Comparison of ENCODE assay signal across 30 cellular contexts in genomic region chr16:89085755-89086154, GRCh38.
"Had no signal": no experiment of that assay in that cellular context is flagged by ENCODE, and none has a peak within 500 bp of the region (broad histone marks: within the 10 kb centered on the region; RNA-seq: fewer than 3 reads in every experiment).

No MANE protein-coding gene starts in this region.

- H3K36me3 ChIP-seq: ascending aorta, WERI-Rb-1 had no signal

- H3K4me3 ChIP-seq: ascending aorta had no signal

- DNase-seq: activated CD4-positive, alpha-beta memory T cell treated with anti-CD3 and anti-CD28 coated beads, Interleukin-2, amount 10 ng/mL, durations not matched to agents 7 days and 5 days; activated CD4-positive, alpha-beta T cell treated with anti-CD3 and anti-CD28 coated beads for 1 hour; activated CD4-positive, alpha-beta T cell treated with anti-CD3 and anti-CD28 coated beads for 36 hours; activated CD4-positive, alpha-beta T cell treated with anti-CD3 and anti-CD28 coated beads for 48 hours; activated CD4-positive, alpha-beta T cell treated with anti-CD3 and anti-CD28 coated beads, Interleukin-2, amount 10 ng/mL, durations not matched to agents 7 days and 5 days; activated CD4-positive, alpha-beta T cell treated with anti-CD3 and anti-CD28 coated beads, Interleukin-2, amount 50 U/mL, for 48 hours; activated CD4-positive, CD25-positive, alpha-beta regulatory T cell; activated CD8-positive, alpha-beta memory T cell treated with anti-CD3 and anti-CD28 coated beads for 24 hours; activated CD8-positive, alpha-beta memory T cell treated with anti-CD3 and anti-CD28 coated beads, Interleukin-2, amount 10 ng/mL, durations not matched to agents 7 days and 5 days; activated CD8-positive, alpha-beta memory T cell treated with anti-CD3 and anti-CD28 coated beads, Interleukin-2, amount 50 U/mL, for 48 hours; activated CD8-positive, alpha-beta T cell treated with anti-CD3 and anti-CD28 coated beads, Interleukin-2, amount 10 ng/mL, durations not matched to agents 7 days and 5 days; activated effector memory CD4-positive, alpha-beta T cell treated with Interleukin-2 at 50 U/mL for 16 hours; activated gamma-delta T cell; activated naive CD4-positive, alpha-beta T cell treated with anti-CD3 and anti-CD28 coated beads, Interleukin-2, amount 10 ng/mL, durations not matched to agents 7 days and 5 days; activated naive CD4-positive, alpha-beta T cell treated with Interleukin-2 at 50 U/mL for 16 hours; activated naive CD8-positive, alpha-beta T cell treated with anti-CD3 and anti-CD28 coated beads, Interleukin-2, amount 10 ng/mL, durations not matched to agents 7 days and 5 days; activated naive CD8-positive, alpha-beta T cell treated with anti-CD3 and anti-CD28 coated beads, Interleukin-2, amount 50 U/mL, for 24 hours; activated T-cell treated with anti-CD3 and anti-CD28 coated beads, Interleukin-2, amount 50 U/mL, for 24 hours; activated T-cell treated with anti-CD3 and anti-CD28 coated beads, Interleukin-2, amount 50 U/mL, for 48 hours; amygdala; anterior cingulate cortex; central memory CD4-positive, alpha-beta T cell; T-helper 1 cell; T-helper 2 cell; T-helper 9 cell; WERI-Rb-1 had no signal

- H3K27me3 ChIP-seq: ascending aorta had no signal

- FAIRE-seq: TTC549 had no signal

- ATAC-seq: activated CD4-positive, alpha-beta T cell treated with anti-CD3 and anti-CD28 coated beads for 36 hours; activated CD4-positive, CD25-positive, alpha-beta regulatory T cell treated with anti-CD3 and anti-CD28 coated beads, Interleukin-2, amount 50 U/mL, for 24 hours; activated CD8-positive, alpha-beta memory T cell treated with anti-CD3 and anti-CD28 coated beads, Interleukin-2, amount 10 ng/mL, durations not matched to agents 7 days and 5 days; activated CD8-positive, alpha-beta T cell treated with anti-CD3 and anti-CD28 coated beads, Interleukin-2, amount 10 ng/mL, durations not matched to agents 7 days and 5 days; activated naive CD8-positive, alpha-beta T cell treated with anti-CD3 and anti-CD28 coated beads, Interleukin-2, amount 50 U/mL, for 24 hours; WTC11 had no signal
